ENCODE assay signal across 2 cellular contexts in genomic region chr2:206784559-206785353, GRCh38.
TF ChIP-seq lines count a peak whose summit lies in the region.

No MANE protein-coding gene starts in this region.

TF ChIP-seq in A549, 52 proteins besides CTCF, POLR2A, EP300 and RAD21:
- no peak for TF ChIP-seq EHMT2 (IDR thresholded peaks at IDR 0.05; ENCODE audit: low read depth)
- no peak for TF ChIP-seq TP53 (CRISPR knock-in tag; IDR thresholded peaks at IDR 0.05)
- peak; percentile 41 for TF ChIP-seq MAFK (IDR thresholded peaks at IDR 0.05; ENCODE audit: partially characterized antibody)
- no peak for TF ChIP-seq CBX8 (IDR thresholded peaks at IDR 0.05)
- TF ChIP-seq, protein P1, sequence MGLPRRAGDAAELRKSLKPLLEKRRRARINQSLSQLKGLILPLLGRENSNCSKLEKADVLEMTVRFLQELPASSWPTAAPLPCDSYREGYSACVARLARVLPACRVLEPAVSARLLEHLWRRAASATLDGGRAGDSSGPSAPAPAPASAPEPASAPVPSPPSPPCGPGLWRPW (IDR thresholded peaks at IDR 0.05): no peak
- TF ChIP-seq ZC3H11A (IDR thresholded peaks at IDR 0.05): no peak

TF ChIP-seq in K562, 482 proteins besides CTCF, POLR2A, EP300 and RAD21:
- TF ChIP-seq ZNF316 (IDR thresholded peaks at IDR 0.05): 0 out of 2 replicates have a peak, but pooled peaks have one; percentile 5
- no peak for TF ChIP-seq ZNF764 (CRISPR knock-in tag; IDR thresholded peaks at IDR 0.05; ENCODE audit: low read depth)
- no peak for TF ChIP-seq ZNF668 (CRISPR knock-in tag; IDR thresholded peaks at IDR 0.05)
